Comparison of ENCODE assay signal across 8 cellular contexts in the genomic region with DNA sequence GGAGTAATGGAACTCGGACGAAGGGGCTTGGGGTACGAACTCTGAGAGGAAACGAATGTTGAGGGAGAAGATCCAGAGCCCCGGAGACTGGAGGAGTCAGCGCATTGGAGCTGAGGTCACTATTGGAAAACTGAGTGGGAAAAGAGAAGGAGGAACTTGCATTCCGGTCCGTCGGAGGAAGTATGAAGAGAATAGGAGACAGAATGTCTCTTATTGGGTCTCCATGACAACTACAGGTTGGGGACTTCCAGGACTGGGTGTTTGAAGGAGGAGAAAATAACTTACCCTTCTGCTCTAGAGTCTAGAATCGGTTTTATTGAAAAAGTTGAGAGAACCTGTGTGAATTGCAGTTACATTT. TPM values are rescaled to one million over a fixed set of nuclear protein-coding genes. Genes with fewer than 3 reads are reported as not detected.
DNase-seq lines count a peak whose midpoint lies in the region; ATAC-seq and TF ChIP-seq lines count a peak whose summit lies in the region.

No MANE protein-coding gene starts in this region.

- H3K4me2 ChIP-seq in neural progenitor cell: peak overlapping the region; percentile 97

- peak overlapping the region; percentile 54 for H2AFZ ChIP-seq in neural progenitor cell (replicated peaks)

- no peaks in the 10 kb centered on the region for H3K9me3 ChIP-seq in esophagus squamous epithelium
- no peaks in the 10 kb centered on the region for H3K9me3 ChIP-seq in neural progenitor cell (ENCODE audit: low read depth)

- H3K4me1 Mint-ChIP-seq in neural progenitor cell: peaks cover 17% of the 10 kb centered on the region

- H3K4me3 ChIP-seq in AG09309 (ENCODE audit: control insufficient read depth, low read depth, low read length): peak overlapping the region; percentile 98
- peak overlapping the region; percentile 71 to 99 (median 87) for H3K4me3 ChIP-seq in esophagus squamous epithelium
- peak overlapping the region; percentile 72 for H3K4me3 ChIP-seq in neural progenitor cell

- no peak for TF ChIP-seq CTCF in AG09309 (IDR thresholded peaks at IDR 0.05; ENCODE audit: control insufficient read depth, insufficient read depth, low read depth, low read length, missing control alignments)
- TF ChIP-seq CTCF in esophagus squamous epithelium (IDR thresholded peaks at IDR 0.05): no peak
- no peak for TF ChIP-seq CTCF in neural progenitor cell (IDR thresholded peaks at IDR 0.05)

- H3K27me3 Mint-ChIP-seq in neural progenitor cell (ENCODE audit: insufficient read depth, low read depth): peaks cover 6% of the 10 kb centered on the region

- ATAC-seq in GM21423 (IDR thresholded peaks at IDR 0.05; ENCODE audit: unreplicated experiment): peak; percentile 9

- 0 to 1% methylated on average over 10 of the region's 10 CpGs for WGBS in esophagus squamous epithelium, 2 donors

- TF ChIP-seq POLR2A in esophagus squamous epithelium (IDR thresholded peaks at IDR 0.05): no peak

- H3K4me1 ChIP-seq in esophagus squamous epithelium (peaks cover 5 to 38% (median 18%) of the 10 kb centered on the region in 3 donors), neural progenitor cell (peaks cover 7% of the 10 kb centered on the region)

- peak overlapping the region; percentile 98 for H3K4me3 Mint-ChIP-seq in neural progenitor cell

- peaks cover 3% of the 10 kb centered on the region for H3F3A ChIP-seq in neural progenitor cell (ENCODE audit: low read depth)

- H3K36me3 Mint-ChIP-seq in neural progenitor cell: peaks cover 5% of the 10 kb centered on the region

- H3K27me3 ChIP-seq in esophagus squamous epithelium (no peaks in the 10 kb centered on the region), neural progenitor cell (no peaks in the 10 kb centered on the region)

- peaks cover 4% of the 10 kb centered on the region for H4K20me1 ChIP-seq in neural progenitor cell (ENCODE audit: low read depth)

- peak overlapping the region; percentile 99 for H3K27ac Mint-ChIP-seq in neural progenitor cell

- no peaks in the 10 kb centered on the region for H3K9me3 Mint-ChIP-seq in neural progenitor cell

- DNase-seq in AG09309 (ENCODE audit: low read depth) (no peak), T follicular helper cell (ENCODE audit: low read depth) (peak; percentile 18), esophagus squamous epithelium (lab: John Stamatoyannopoulos, UW) (no peak), neural progenitor cell (ENCODE audit: low spot score) (no peak), mucosa of gallbladder (ENCODE audit: low spot score) (no peak), GDM1 (lab: John Stamatoyannopoulos, UW) (no peak), NCI-H1048 (lab: John Stamatoyannopoulos, UW) (no peak)

- H3K27ac ChIP-seq in esophagus squamous epithelium (peak overlapping the region; percentile 91 to 98 (median 94)), neural progenitor cell (peak overlapping the region; percentile 5)

- peaks cover 48% of the 10 kb centered on the region for H3K79me2 ChIP-seq in neural progenitor cell (ENCODE audit: low read depth)

- H3K36me3 ChIP-seq in esophagus squamous epithelium: peaks cover 0 to 36% (median 9%) of the 10 kb centered on the region in 3 donors
- peaks cover 11% of the 10 kb centered on the region for H3K36me3 ChIP-seq in neural progenitor cell

- H3K9ac ChIP-seq in neural progenitor cell: peak overlapping the region; percentile 95

- intact Hi-C loops in esophagus squamous epithelium (cut with DNase I): no loop called here

RNA-seq across cellular contexts. Expression of a gene that starts 0.5 kb away (rescaled TPM):
- total RNA-seq in esophagus squamous epithelium (10 to 100 TPM; 19.4 to 50.4 (median 37.7) TPM), neural progenitor cell (ENCODE audit: low replicate concordance) (38.6 and 38.9 TPM in 2 replicates), mucosa of gallbladder (44.6 TPM)
